Comparison of ENCODE assay signal across 22 cellular contexts in the genomic region with DNA sequence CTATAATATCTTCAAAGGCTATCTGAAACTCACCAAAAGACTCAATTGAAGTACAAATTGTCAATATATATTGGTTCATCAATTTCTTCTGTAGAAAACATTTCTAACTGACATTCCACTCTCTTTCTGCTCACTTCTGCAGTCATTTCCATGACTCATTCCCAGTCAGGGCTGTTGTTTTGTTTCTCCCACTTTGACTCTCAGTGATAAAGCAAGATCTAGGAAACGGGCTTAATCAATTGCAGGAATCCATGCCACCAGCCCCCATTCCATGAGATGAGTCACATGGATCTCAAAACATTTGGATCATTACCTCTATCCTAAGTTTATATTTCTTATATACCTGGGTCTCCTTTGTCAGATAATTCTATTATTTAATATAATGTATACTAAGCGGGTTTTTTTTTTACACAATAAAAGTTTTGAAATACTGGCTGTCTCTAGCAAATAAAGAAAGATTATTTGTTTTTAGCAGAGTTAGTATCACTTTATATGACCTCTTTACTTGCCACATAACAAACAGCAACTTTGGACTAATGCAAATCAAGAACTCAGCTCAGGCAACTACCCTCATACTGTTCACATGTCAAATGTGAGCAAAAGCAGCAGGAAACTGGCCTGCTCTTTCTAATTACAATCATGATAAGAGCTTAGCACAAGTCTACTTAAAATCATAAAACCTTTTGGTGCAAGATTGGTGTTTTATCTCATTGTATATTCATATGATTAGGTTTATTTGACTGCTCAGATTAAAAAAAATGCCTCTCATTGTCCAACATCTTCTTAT.
DNase-seq lines count a peak whose midpoint lies in the region; ATAC-seq, FAIRE-seq and TF ChIP-seq lines count a peak whose summit lies in the region.
"Had no signal": no experiment of that assay in that cellular context is flagged by ENCODE, and none has a peak within 500 bp of the region (broad histone marks: within the 10 kb centered on the region; RNA-seq: fewer than 3 reads in every experiment).

No MANE protein-coding gene starts in this region.

- no peak overlapping the region for H3K14ac ChIP-seq in IMR-90 (replicated peaks; ENCODE audit: low read depth, low read length)

- H3K9me1 ChIP-seq in IMR-90 (ENCODE audit: insufficient read depth, low read length), result no peaks in the 10 kb centered on the region

- no peak overlapping the region for H3K18ac ChIP-seq in IMR-90 (ENCODE audit: low read depth, low read length)

- H2AK9ac ChIP-seq in IMR-90 (replicated peaks; ENCODE audit: low read depth, low read length, poor library complexity), result no peak overlapping the region

- H2AK5ac ChIP-seq in IMR-90 (ENCODE audit: low read depth, low read length), result no peak overlapping the region

- no peak overlapping the region for H2BK20ac ChIP-seq in IMR-90 (ENCODE audit: low read depth, low read length)

- H3K36me3 ChIP-seq in IMR-90 (ENCODE audit: control insufficient read depth, insufficient read depth, low read length) (no peaks in the 10 kb centered on the region), bronchial epithelial cell (ENCODE audit: control insufficient read depth, insufficient read depth, low read length) (no peaks in the 10 kb centered on the region), smooth muscle cell (ENCODE audit: low read depth) (no peaks in the 10 kb centered on the region)
- H3K36me3 ChIP-seq: ascending aorta, colonic mucosa, HAP-1, left lung, tibial nerve had no signal

- H4K8ac ChIP-seq in IMR-90 (ENCODE audit: low read depth in 2 of 2, low read length in 2 of 2), result no peak overlapping the region

- no peak for TF ChIP-seq RAD21 in IMR-90 (IDR thresholded peaks at IDR 0.05; ENCODE audit: low read length)

- H3K4ac ChIP-seq in IMR-90 (ENCODE audit: low read depth, low read length), result no peak overlapping the region

- TF ChIP-seq POLR2A in IMR-90 (IDR thresholded peaks at IDR 0.05; ENCODE audit: low read depth, low read length), result no peak

- no peaks in the 10 kb centered on the region for H3K79me2 ChIP-seq in smooth muscle cell (ENCODE audit: low read depth)

- no peaks in the 10 kb centered on the region for H3K27me3 ChIP-seq in IMR-90 (ENCODE audit: control insufficient read depth, insufficient read depth, low read length)
- H3K27me3 ChIP-seq in bronchial epithelial cell (ENCODE audit: control insufficient read depth, insufficient read depth, low read length), result peaks cover 4% of the 10 kb centered on the region
- peaks cover 8% of the 10 kb centered on the region for H3K27me3 ChIP-seq in smooth muscle cell (ENCODE audit: low read depth)
- H3K27me3 ChIP-seq: ascending aorta, colonic mucosa, left lung, tibial nerve had no signal

- no peak overlapping the region for H2BK5ac ChIP-seq in IMR-90 (ENCODE audit: low read depth, low read length, poor library complexity, severe bottlenecking)

- H3K79me1 ChIP-seq in IMR-90 (ENCODE audit: low read depth in 1 of 2, low read length in 2 of 2), result no peaks in the 10 kb centered on the region

- POLR2A ChIA-PET in IMR-90 (lab: Charles Lee; ENCODE audit: unreplicated experiment), result no interaction called here

- no peak overlapping the region for H3K9ac ChIP-seq in IMR-90 (ENCODE audit: low read depth, low read length)
- H3K9ac ChIP-seq in smooth muscle cell (ENCODE audit: low read depth), result no peak overlapping the region

- no TSS peak for BruUV-seq in IMR-90 (replicated peaks; lab: Mats Ljungman, UMichigan)

- no peak for FAIRE-seq in bronchial epithelial cell (lab: Jason Lieb, UNC)
- FAIRE-seq: endometrium had no signal

- CTCF ChIA-PET in IMR-90 (lab: Yijun Ruan, JAX), result no interaction called here

- H2BK15ac ChIP-seq in IMR-90 (ENCODE audit: low read depth, low read length), result no peak overlapping the region

- H3K4me1 ChIP-seq in IMR-90 (ENCODE audit: control insufficient read depth, insufficient read depth, low read length) (no peaks in the 10 kb centered on the region), smooth muscle cell (ENCODE audit: low read depth) (peaks cover 5% of the 10 kb centered on the region)
- H3K4me1 ChIP-seq: ascending aorta, colonic mucosa, HAP-1, left lung, tibial nerve had no signal

- no peak overlapping the region for H4K5ac ChIP-seq in IMR-90 (ENCODE audit: low read depth, low read length)

- no peak overlapping the region for H4K91ac ChIP-seq in IMR-90 (ENCODE audit: insufficient read depth, low read depth, low read length)

- TF ChIP-seq CTCF in IMR-90 (conservative IDR thresholded peaks at IDR 0.05; ENCODE audit: low read depth, low read length) (no peak), bronchial epithelial cell (IDR thresholded peaks at IDR 0.05; ENCODE audit: insufficient read depth, low read length, severe bottlenecking) (no peak), smooth muscle cell (IDR thresholded peaks at IDR 0.05; ENCODE audit: borderline replicate concordance, insufficient read depth, poor library complexity, severe bottlenecking) (no peak)

- H2BK120ac ChIP-seq in IMR-90 (ENCODE audit: low read depth, low read length), result no peak overlapping the region

- dilution Hi-C loops in IMR-90 (cut with HindIII; ENCODE audit: low sequenced_read_pairs, unreplicated experiment), result no loop called here

- no peak overlapping the region for H3K23ac ChIP-seq in IMR-90 (ENCODE audit: low read depth, low read length)

- H3K4me3 ChIP-seq in IMR-90 (ENCODE audit: insufficient read depth, low read depth, low read length) (no peak overlapping the region), bronchial epithelial cell (ENCODE audit: low read depth, low read length) (no peak overlapping the region), smooth muscle cell (no peak overlapping the region)
- H3K4me3 ChIP-seq: ascending aorta, colonic mucosa, HAP-1, left lung, tibial nerve had no signal

- H3K4me2 ChIP-seq in IMR-90 (ENCODE audit: low read depth, low read length), result no peak overlapping the region
- H3K4me2 ChIP-seq in smooth muscle cell, result peak overlapping the region; percentile 8

- DNase-seq in IMR-90 (peak; percentile 3), bronchial epithelial cell (ENCODE audit: low read depth) (peak; percentile 10), iPS DF 19.7 (ENCODE audit: low read depth, low spot score) (peak; percentile 7), smooth muscle cell (lab: John Stamatoyannopoulos, UW; ENCODE audit: unreplicated experiment) (no peak), amniotic stem cell (lab: John Stamatoyannopoulos, UW) (no peak)
- DNase-seq in stimulated activated naive CD8-positive, alpha-beta T cell treated with anti-CD3 and anti-CD28 coated beads, Interleukin-15, Interleukin-2, amounts not matched to agents 100 U/mL and 50 U/mL, for 24 hours, result no peak
- DNase-seq: activated B cell treated with CpG ODN at 0.5 μM for 24 hours; activated CD8-positive, alpha-beta T cell treated with anti-CD3 and anti-CD28 coated beads for 36 hours; activated naive CD4-positive, alpha-beta T cell; activated T-cell treated with anti-CD3 and anti-CD28 coated beads, Interleukin-2, amount 50 U/mL, for 1 hour; colonic mucosa; foreskin melanocyte; left lung; nephron progenitor cell; RPMI8226; stimulated activated CD4-positive, alpha-beta T cell treated with anti-CD3 and anti-CD28 coated beads, Interleukin-4, amount 100 ng/mL, for 1 hour; T-helper 9 cell had no signal

- H3K56ac ChIP-seq in IMR-90 (ENCODE audit: extremely low read depth, insufficient read depth, low read length), result no peak overlapping the region

- ATAC-seq in IMR-90 (ENCODE audit: low read depth) (no peak), HG03025 (IDR thresholded peaks at IDR 0.05; ENCODE audit: low FRiP score, unreplicated experiment) (no peak)
- no peak for ATAC-seq in stimulated activated naive CD8-positive, alpha-beta T cell treated with anti-CD3 and anti-CD28 coated beads, Interleukin-15, Interleukin-2, amounts not matched to agents 100 U/mL and 50 U/mL, for 24 hours
- ATAC-seq: activated CD8-positive, alpha-beta T cell treated with anti-CD3 and anti-CD28 coated beads for 36 hours; left lung had no signal

- in situ Hi-C loops in IMR-90 (cut with MboI; ENCODE audit: low sequenced_read_pairs), result loop anchor here (10.0 kb wide), 1 partner anchor 61 kb away; no protein-coding TSS in a partner anchor

- H2AFZ ChIP-seq in IMR-90 (replicated peaks; ENCODE audit: low read length, poor library complexity) (no peak overlapping the region), smooth muscle cell (ENCODE audit: low read depth) (no peak overlapping the region)

- WGBS in IMR-90 (ENCODE audit: extremely low coverage in 2 of 2, insufficient read length in 1 of 2), 2 experiments, result no CpG with 5 or more reads among the region's 2 CpGs
- WGBS in smooth muscle cell (ENCODE audit: low lambda C conversion rate), result 46% methylated on average over 2 of the region's 2 CpGs

- intact Hi-C loops in IMR-90 (cut with micrococcal nuclease), result no loop called here

- no peaks in the 10 kb centered on the region for H4K20me1 ChIP-seq in IMR-90 (ENCODE audit: insufficient read depth, low read length)
- H4K20me1 ChIP-seq in smooth muscle cell (ENCODE audit: low read depth), result no peaks in the 10 kb centered on the region

- H3K9me3 ChIP-seq in IMR-90 (ENCODE audit: control insufficient read depth, insufficient read depth, low read length), result no peaks in the 10 kb centered on the region
- H3K9me3 ChIP-seq in smooth muscle cell (replicated peaks; ENCODE audit: low read depth), result no peaks in the 10 kb centered on the region
- H3K9me3 ChIP-seq: ascending aorta, colonic mucosa, HAP-1, left lung, tibial nerve had no signal

- H3K27ac ChIP-seq in IMR-90 (ENCODE audit: insufficient read depth, low read length), result no peak overlapping the region
- H3K27ac ChIP-seq in smooth muscle cell (ENCODE audit: low read depth), result no peak overlapping the region
- H3K27ac ChIP-seq: ascending aorta, colonic mucosa, left lung, tibial nerve had no signal

- H3F3A ChIP-seq in smooth muscle cell (ENCODE audit: low read depth), result no peaks in the 10 kb centered on the region

TF ChIP-seq in IMR-90, 13 proteins besides CTCF, POLR2A, EP300 and RAD21 (continues in another document):
- TF ChIP-seq NFE2L2 (IDR thresholded peaks at IDR 0.05; ENCODE audit: low read depth, low read length), result no peak
- no peak for TF ChIP-seq CHD1 (IDR thresholded peaks at IDR 0.05; ENCODE audit: low read depth, low read length)
- TF ChIP-seq RCOR1 (IDR thresholded peaks at IDR 0.05; ENCODE audit: insufficient replicate concordance, low read length), result no peak
- TF ChIP-seq MXI1 (IDR thresholded peaks at IDR 0.05; ENCODE audit: borderline replicate concordance, low read depth, low read length), result no peak
- no peak for TF ChIP-seq MAFK (IDR thresholded peaks at IDR 0.05; ENCODE audit: low read depth, low read length)
- no peak for TF ChIP-seq SMC3 (IDR thresholded peaks at IDR 0.05; ENCODE audit: low read depth, low read length)
- no peak for TF ChIP-seq BHLHE40 (IDR thresholded peaks at IDR 0.05; ENCODE audit: low read depth, low read length)
- TF ChIP-seq, protein P1, sequence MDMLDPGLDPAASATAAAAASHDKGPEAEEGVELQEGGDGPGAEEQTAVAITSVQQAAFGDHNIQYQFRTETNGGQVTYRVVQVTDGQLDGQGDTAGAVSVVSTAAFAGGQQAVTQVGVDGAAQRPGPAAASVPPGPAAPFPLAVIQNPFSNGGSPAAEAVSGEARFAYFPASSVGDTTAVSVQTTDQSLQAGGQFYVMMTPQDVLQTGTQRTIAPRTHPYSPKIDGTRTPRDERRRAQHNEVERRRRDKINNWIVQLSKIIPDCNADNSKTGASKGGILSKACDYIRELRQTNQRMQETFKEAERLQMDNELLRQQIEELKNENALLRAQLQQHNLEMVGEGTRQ (IDR thresholded peaks at IDR 0.05; ENCODE audit: low read depth, low read length), result no peak

Comparison
In these comparisons a context has a peak if more than half of its experiments do, and no peak if none do; other contexts are left out.
1. DNase-seq: peak in IMR-90 (single experiment), bronchial epithelial cell (single experiment) and iPS DF 19.7 (single experiment); none in smooth muscle cell (single experiment), stimulated activated naive CD8-positive, alpha-beta T cell treated with anti-CD3 and anti-CD28 coated beads, Interleukin-15, Interleukin-2, amounts not matched to agents 100 U/mL and 50 U/mL, for 24 hours (single experiment) and amniotic stem cell (single experiment).